In genomic region chr14:77077040-77077439, GRCh38 we compare ENCODE assay signal across 13 cellular contexts. TPM values are rescaled to one million over a fixed set of nuclear protein-coding genes. Genes with fewer than 3 reads are reported as not detected.
A peak's percentile ranks its signal among the peaks of the same experiment; 100 is the strongest.
DNase-seq lines count a peak whose midpoint lies in the region; FAIRE-seq and TF ChIP-seq lines count a peak whose summit lies in the region.
"Had no signal": no experiment of that assay in that cellular context is flagged by ENCODE, and none has a peak within 500 bp of the region (broad histone marks: within the 10 kb centered on the region; RNA-seq: fewer than 3 reads in every experiment).

No MANE protein-coding gene starts in this region.

- H3K9ac ChIP-seq in BLaER1 treated with 17β-estradiol and CSF1 and Interleukin-3, amounts not matched to agents 10 nM and 100 nM: peak overlapping the region in 5 of 11 experiments; percentile 6 to 80 (median 41); a peak in 6 of 22 replicates
- no peak overlapping the region for H3K9ac ChIP-seq in kidney (ENCODE audit: low read length in 2 of 2)

- H3K9me3 ChIP-seq in BLaER1 treated with 17β-estradiol and CSF1 and Interleukin-3, amounts not matched to agents 10 nM and 100 nM (replicated peaks in 1 of 11): peaks cover 0 to 17% (median 12%) of the 10 kb centered on the region in 11 experiments; a peak in 18 of 22 replicates
- H3K9me3 ChIP-seq in ectodermal cell (ENCODE audit: control insufficient read depth, low read length): no peaks in the 10 kb centered on the region
- H3K9me3 ChIP-seq in kidney (ENCODE audit: control insufficient read depth in 1 of 2, low read length in 2 of 2): no peaks in the 10 kb centered on the region
- H3K9me3 ChIP-seq in sigmoid colon: peaks cover 0 to 6% (median 0%) of the 10 kb centered on the region in 4 donors
- no peaks in the 10 kb centered on the region for H3K9me3 ChIP-seq in CD4-positive, alpha-beta memory T cell (ENCODE audit: control insufficient read depth in 1 of 2, low read length in 2 of 2)

- WGBS in ectodermal cell, 2 experiments: 94 to 96% methylated on average over 3 of the region's 3 CpGs
- 92 to 94% methylated on average over 3 of the region's 3 CpGs for WGBS in sigmoid colon, 2 donors

- no peaks in the 10 kb centered on the region for H3K4me1 Mint-ChIP-seq in CD4-positive, alpha-beta memory T cell

- peaks cover 46 to 66% (median 57%) of the 10 kb centered on the region in 10 experiments for H3K4me1 ChIP-seq in BLaER1 treated with 17β-estradiol and CSF1 and Interleukin-3, amounts not matched to agents 10 nM and 100 nM
- H3K4me1 ChIP-seq in ectodermal cell (ENCODE audit: control insufficient read depth, insufficient read depth, low read length): peaks cover 17% of the 10 kb centered on the region
- peaks cover 4 to 8% of the 10 kb centered on the region in 2 donors for H3K4me1 ChIP-seq in kidney (ENCODE audit: control insufficient read depth in 1 of 2, insufficient read depth in 1 of 2, low read depth in 1 of 2, low read length in 2 of 2)
- peaks cover 0 to 8% (median 0%) of the 10 kb centered on the region in 4 donors for H3K4me1 ChIP-seq in sigmoid colon
- H3K4me1 ChIP-seq in CD4-positive, alpha-beta memory T cell (ENCODE audit: insufficient read depth, low read length): no peaks in the 10 kb centered on the region

- H3K27ac ChIP-seq in BLaER1 treated with 17β-estradiol and CSF1 and Interleukin-3, amounts not matched to agents 10 nM and 100 nM: peak overlapping the region; percentile 41 to 79 (median 55); a peak in 17 of 22 replicates
- H3K27ac ChIP-seq in ectodermal cell (ENCODE audit: insufficient read depth, low read depth, low read length, poor library complexity, severe bottlenecking): peak overlapping the region; percentile 13
- peak overlapping the region; percentile 47 to 86 for H3K27ac ChIP-seq in kidney (ENCODE audit: low read depth in 2 of 2, low read length in 2 of 2)
- peak overlapping the region; percentile 47 to 84 (median 62) for H3K27ac ChIP-seq in sigmoid colon
- H3K27ac ChIP-seq in CD4-positive, alpha-beta memory T cell (ENCODE audit: low read depth, low read length): no peak overlapping the region
- H3K27ac ChIP-seq: SK-N-MC had no signal

- no peaks in the 10 kb centered on the region for H3K36me3 Mint-ChIP-seq in CD4-positive, alpha-beta memory T cell

- H3K9me3 Mint-ChIP-seq in CD4-positive, alpha-beta memory T cell: peaks cover 0 to 13% (median 7%) of the 10 kb centered on the region in 8 donors

- H3K36me3 ChIP-seq in BLaER1 treated with 17β-estradiol and CSF1 and Interleukin-3, amounts not matched to agents 10 nM and 100 nM: peaks cover 0 to 4% (median 0%) of the 10 kb centered on the region in 11 experiments; a peak in 1 of 22 replicates
- H3K36me3 ChIP-seq in ectodermal cell (ENCODE audit: control insufficient read depth, insufficient read depth, low read length) (no peaks in the 10 kb centered on the region), kidney (ENCODE audit: control insufficient read depth in 1 of 2, insufficient read depth in 2 of 2, low read length in 2 of 2) (no peaks in the 10 kb centered on the region), sigmoid colon (no peaks in the 10 kb centered on the region)
- H3K36me3 ChIP-seq in CD4-positive, alpha-beta memory T cell (ENCODE audit: insufficient read depth, low read length): no peaks in the 10 kb centered on the region

- H3K27me3 Mint-ChIP-seq in CD4-positive, alpha-beta memory T cell: peaks cover 0 to 2% of the 10 kb centered on the region in 2 donors
- H3K27me3 Mint-ChIP-seq: stimulated activated naive B cell treated with anti-CD40 and anti-IgM and Interleukin-4, amounts not matched to agents 10 μg/mL and 1 μg/mL and 100 μg/mL, for 72 hours had no signal

- no peak for TF ChIP-seq POLR2A in sigmoid colon (IDR thresholded peaks at IDR 0.05)

- CTCF ChIA-PET in CD4-positive, alpha-beta memory T cell (lab: Charles Lee; ENCODE audit: partially characterized antibody): interaction anchor here (1.3 to 16.1 kb wide), 5 partner anchors 9 to 200 kb away, joined by 4 to 628 read pairs (median 13); no protein-coding TSS in a partner anchor

- FAIRE-seq in kidney (lab: Jason Lieb, UNC): no peak
- FAIRE-seq: bronchial epithelial cell, D721Med had no signal

- intact Hi-C loops in kidney (cut with DNase I): no loop called here
- intact Hi-C loops in sigmoid colon (cut with DNase I): no loop called here
- intact Hi-C loops in CD4-positive, alpha-beta memory T cell (cut with micrococcal nuclease): no loop called here

- POLR2A ChIA-PET in CD4-positive, alpha-beta memory T cell (lab: Charles Lee; ENCODE audit: partially characterized antibody): no interaction called here

- DNase-seq in kidney (no peak), sigmoid colon (no peak), DMS53 (lab: John Stamatoyannopoulos, UW) (no peak), cerebellar cortex (ENCODE audit: low spot score) (no peak), CD1c-positive myeloid dendritic cell (ENCODE audit: extremely low spot score) (no peak)
- no peak for DNase-seq in CD4-positive, alpha-beta memory T cell
- DNase-seq: retina; stimulated activated naive B cell treated with anti-CD40 and anti-IgM and Interleukin-4, amounts not matched to agents 10 μg/mL and 1 μg/mL and 100 μg/mL, for 72 hours had no signal

- H4K20me1 ChIP-seq in BLaER1 treated with 17β-estradiol and CSF1 and Interleukin-3, amounts not matched to agents 10 nM and 100 nM: no peaks in the 10 kb centered on the region

- TF ChIP-seq CTCF in kidney (IDR thresholded peaks at IDR 0.05; ENCODE audit: borderline replicate concordance, extremely low read depth, insufficient read depth): no peak
- TF ChIP-seq CTCF in sigmoid colon (IDR thresholded peaks at IDR 0.05): no peak

- 0 out of 20 replicates have a peak overlapping the region, but pooled peaks of 1 of the 10 experiments have one; percentile 2 for H3K4me3 ChIP-seq in BLaER1 treated with 17β-estradiol and CSF1 and Interleukin-3, amounts not matched to agents 10 nM and 100 nM
- H3K4me3 ChIP-seq in ectodermal cell (ENCODE audit: insufficient read depth, low read depth, low read length) (no peak overlapping the region), kidney (ENCODE audit: low read length in 2 of 2) (peak overlapping the region in 1 of 2 donors; percentile 25), sigmoid colon (no peak overlapping the region)
- H3K4me3 ChIP-seq in CD4-positive, alpha-beta memory T cell (ENCODE audit: low read length in 2 of 2): no peak overlapping the region
- H3K4me3 ChIP-seq: SK-N-MC had no signal

- H3K4me3 Mint-ChIP-seq in CD4-positive, alpha-beta memory T cell: no peak overlapping the region
- H3K4me3 Mint-ChIP-seq: stimulated activated naive B cell treated with anti-CD40 and anti-IgM and Interleukin-4, amounts not matched to agents 10 μg/mL and 1 μg/mL and 100 μg/mL, for 72 hours had no signal

- H3K4me2 ChIP-seq in BLaER1 treated with 17β-estradiol and CSF1 and Interleukin-3, amounts not matched to agents 10 nM and 100 nM: peak overlapping the region; percentile 53 to 85 (median 68)

- H3K27me3 ChIP-seq in BLaER1 treated with 17β-estradiol and CSF1 and Interleukin-3, amounts not matched to agents 10 nM and 100 nM: no peaks in the 10 kb centered on the region
- H3K27me3 ChIP-seq in ectodermal cell (ENCODE audit: control insufficient read depth, insufficient read depth, low read length, poor library complexity, severe bottlenecking) (no peaks in the 10 kb centered on the region), sigmoid colon (no peaks in the 10 kb centered on the region)
- no peaks in the 10 kb centered on the region for H3K27me3 ChIP-seq in CD4-positive, alpha-beta memory T cell (ENCODE audit: insufficient read depth, low read length)

- TF ChIP-seq EP300 in sigmoid colon (IDR thresholded peaks at IDR 0.05): no peak

- H3K27ac Mint-ChIP-seq in CD4-positive, alpha-beta memory T cell: no peak overlapping the region
- H3K27ac Mint-ChIP-seq: stimulated activated naive B cell treated with anti-CD40 and anti-IgM and Interleukin-4, amounts not matched to agents 10 μg/mL and 1 μg/mL and 100 μg/mL, for 72 hours had no signal

RNA-seq across cellular contexts. Expression of gene CIPC, which starts 21.0 kb away (rescaled TPM):
- 23.9 TPM for polyA plus RNA-seq in ectodermal cell (2013, experiment 1 of 4)
- polyA plus RNA-seq in ectodermal cell (2013, experiment 2 of 4): 21.8 TPM
- polyA plus RNA-seq in ectodermal cell (2013, experiment 3 of 4): 19.0 TPM
- polyA plus RNA-seq in ectodermal cell (2013, experiment 4 of 4): 19.4 TPM
- total RNA-seq in kidney (23.5 TPM), sigmoid colon (10 to 100 TPM; 59.7 to 96.1 (median 77.7) TPM)
- polyA plus RNA-seq in kidney (ENCODE audit: insufficient read depth, low read depth, low replicate concordance) (12.8 TPM), sigmoid colon (10 to 100 TPM; 14.8 to 21.0 (median 18.0) TPM)
- 10 to 100 TPM; 18.6 to 21.5 TPM for total RNA-seq in CD4-positive, alpha-beta memory T cell
- 1 to 10 TPM; 5.4 to 7.1 TPM for polyA plus RNA-seq in CD4-positive, alpha-beta memory T cell

RNA-seq across cellular contexts. Expression of gene IRF2BPL, which starts 48.5 kb away (rescaled TPM):
- 15.5 TPM for polyA plus RNA-seq in ectodermal cell (2013, experiment 1 of 4)
- polyA plus RNA-seq in ectodermal cell (2013, experiment 2 of 4): 12.7 TPM
- polyA plus RNA-seq in ectodermal cell (2013, experiment 3 of 4): 15.6 TPM
- 16.1 TPM for polyA plus RNA-seq in ectodermal cell (2013, experiment 4 of 4)
- 97.1 TPM for total RNA-seq in kidney
- 15.7 TPM for polyA plus RNA-seq in kidney (ENCODE audit: insufficient read depth, low read depth, low replicate concordance)
- total RNA-seq in sigmoid colon: 10 to 100 TPM; 34.7 to 63.1 (median 57.9) TPM
- 10 to 100 TPM in 1 of 3 donors, 1 to 10 TPM in 2; 3.0 to 13.8 (median 6.6) TPM for polyA plus RNA-seq in sigmoid colon
- 10 to 100 TPM; 36.6 to 37.7 TPM for total RNA-seq in CD4-positive, alpha-beta memory T cell
- 1 to 10 TPM; 1.2 to 3.8 TPM for polyA plus RNA-seq in CD4-positive, alpha-beta memory T cell
